ENCODE assay signal across 8 cellular contexts in genomic region chr7:16753932-16754571, GRCh38. TPM values are rescaled to one million over a fixed set of nuclear protein-coding genes. Genes with fewer than 3 reads are reported as not detected.
DNase-seq lines count a peak whose midpoint lies in the region; ATAC-seq and TF ChIP-seq lines count a peak whose summit lies in the region.

No MANE protein-coding gene starts in this region.

- TF ChIP-seq CTCF in GM10248 (IDR thresholded peaks at IDR 0.05; ENCODE audit: control extremely low read depth, extremely low read depth, low read depth, missing control alignments), result no peak
- no peak for TF ChIP-seq CTCF in HL-60 (IDR thresholded peaks at IDR 0.05; ENCODE audit: insufficient read depth, low read length)
- no peak for TF ChIP-seq CTCF in SK-N-SH (IDR thresholded peaks at IDR 0.05)
- no peak for TF ChIP-seq CTCF in dorsolateral prefrontal cortex (IDR thresholded peaks at IDR 0.05 in 54 of 56, conservative IDR thresholded peaks at IDR 0.05 in 2 of 56; ENCODE audit: low read depth in 1 of 56, partially characterized antibody in 56 of 56)
- no peak for TF ChIP-seq CTCF in lung (IDR thresholded peaks at IDR 0.05; ENCODE audit: control extremely low read depth, extremely low read depth)

- POLR2A ChIA-PET in GM10248 (lab: Yijun Ruan, JAX), result no interaction called here
- POLR2A ChIA-PET in SK-N-SH (lab: Yijun Ruan, JAX), result no interaction called here

- no peak for TF ChIP-seq EP300 in SK-N-SH (IDR thresholded peaks at IDR 0.05; ENCODE audit: borderline replicate concordance in 1 of 2, low read depth in 1 of 2, low read length in 1 of 2)

- no peaks in the 10 kb centered on the region for H3K9me2 ChIP-seq in SK-N-SH

- H3K79me2 ChIP-seq in SK-N-SH (ENCODE audit: insufficient read depth), result no peaks in the 10 kb centered on the region

- H3K27me3 ChIP-seq in HL-60 (ENCODE audit: insufficient read depth, poor library complexity, severe bottlenecking) (peaks cover 3% of the 10 kb centered on the region), SK-N-SH (ENCODE audit: insufficient read depth) (no peaks in the 10 kb centered on the region), dorsolateral prefrontal cortex (peaks cover 0 to 17% (median 0%) of the 10 kb centered on the region in 45 donors), lung (ENCODE audit: control insufficient read depth, insufficient read depth) (no peaks in the 10 kb centered on the region), thymus (ENCODE audit: control insufficient read depth, insufficient read depth) (peaks cover 4% of the 10 kb centered on the region)

- H3K36me3 ChIP-seq in SK-N-SH (replicated peaks in 1 of 2; ENCODE audit: control insufficient read depth in 1 of 2, insufficient read depth in 2 of 2, low read length in 1 of 2) (no peaks in the 10 kb centered on the region), lung (ENCODE audit: control insufficient read depth in 2 of 2, insufficient read depth in 2 of 2, low read length in 2 of 2) (no peaks in the 10 kb centered on the region), thymus (ENCODE audit: control insufficient read depth, insufficient read depth) (no peaks in the 10 kb centered on the region)

- DNase-seq in 8988T (peak; percentile 11), GM10248 (ENCODE audit: extremely low spot score) (peak; percentile 19), HL-60 (ENCODE audit: low read depth in 1 of 2, low spot score in 1 of 2) (peak in 1 of 2 experiments; percentile 1), SK-N-SH (peak; percentile 81), dorsolateral prefrontal cortex (peak in 9 of 10 donors; percentile 21 to 55 (median 46)), lung (ENCODE audit: low spot score) (peak; percentile 52), HPDE6-E6E7 (ENCODE audit: extremely low spot score) (no peak)

- CTCF ChIA-PET in GM10248 (lab: Yijun Ruan, JAX) (interaction anchor here (1.3 kb wide), 1 partner anchor 48 kb away, joined by 4 read pairs; no protein-coding TSS in a partner anchor), SK-N-SH (lab: Yijun Ruan, JAX) (interaction anchor here (0.6 to 1.6 kb wide), 7 partner anchors 9 to 267 kb away, joined by 3 to 6 read pairs (median 3); no protein-coding TSS in a partner anchor)

- no peaks in the 10 kb centered on the region for H4K20me1 ChIP-seq in SK-N-SH (ENCODE audit: insufficient read depth)

- WGBS in SK-N-SH (ENCODE audit: low lambda C conversion rate), result 7% methylated on average over 42 of the region's 52 CpGs
- WGBS in lung, 2 donors, result 0 to 1% methylated on average over 52 of the region's 52 CpGs
- 1% methylated on average over 52 of the region's 52 CpGs for WGBS in thymus

- peak; percentile 24 for ATAC-seq in lung (ENCODE audit: insufficient read depth, low FRiP score)

- peaks cover 0 to 14% of the 10 kb centered on the region in 2 experiments; a peak in 2 of 4 replicates for H3K4me1 ChIP-seq in SK-N-SH (ENCODE audit: control insufficient read depth in 1 of 2, insufficient read depth in 2 of 2, low read depth in 1 of 2, low read length in 1 of 2)
- H3K4me1 ChIP-seq in lung (ENCODE audit: control insufficient read depth in 2 of 2, insufficient read depth in 2 of 2, low read length in 2 of 2), result no peaks in the 10 kb centered on the region
- H3K4me1 ChIP-seq in thymus (ENCODE audit: control insufficient read depth, insufficient read depth, low read length), result peaks cover 8% of the 10 kb centered on the region

- peak overlapping the region; percentile 90 for H3K4me2 ChIP-seq in SK-N-SH

- H3K27ac ChIP-seq in HL-60 (replicated peaks) (no peak overlapping the region), SK-N-SH (ENCODE audit: low read depth in 2 of 2, low read length in 1 of 2) (no peak overlapping the region), dorsolateral prefrontal cortex (peak overlapping the region in 54 of 59 donors; percentile 18 to 90 (median 78)), lung (ENCODE audit: low read depth in 1 of 2, low read length in 1 of 2) (peak overlapping the region; percentile 21 to 83), thymus (ENCODE audit: low read depth) (peak overlapping the region; percentile 8)

- H3K4me3 ChIP-seq in HL-60 (replicated peaks; ENCODE audit: insufficient read depth, low read length) (peak overlapping the region; percentile 71), SK-N-SH (ENCODE audit: low read depth in 2 of 2, low read length in 1 of 2) (peak overlapping the region; percentile 68 to 71), dorsolateral prefrontal cortex (peak overlapping the region; percentile 38 to 82 (median 70)), lung (peak overlapping the region; percentile 45), thymus (ENCODE audit: low read length) (peak overlapping the region; percentile 68)

- peak overlapping the region; percentile 79; the same call in 1 of the 2 replicates for H2AFZ ChIP-seq in SK-N-SH (ENCODE audit: low read depth)

- H3K9me3 ChIP-seq in SK-N-SH (no peaks in the 10 kb centered on the region), lung (ENCODE audit: control insufficient read depth in 2 of 2, insufficient read depth in 1 of 2, low read length in 1 of 2) (peaks cover 0 to 1% of the 10 kb centered on the region in 2 donors), thymus (ENCODE audit: control insufficient read depth) (no peaks in the 10 kb centered on the region)

- no peak for TF ChIP-seq RAD21 in SK-N-SH (IDR thresholded peaks at IDR 0.05; ENCODE audit: low read length)

- intact Hi-C loops in dorsolateral prefrontal cortex (cut with DNase I), result no loop called here

- peak overlapping the region; percentile 16; the same call in 1 of the 2 replicates for H3K9ac ChIP-seq in SK-N-SH

- H3F3A ChIP-seq in SK-N-SH (replicated peaks; ENCODE audit: insufficient read depth), result peaks cover 5% of the 10 kb centered on the region

TF ChIP-seq in SK-N-SH, 30 proteins besides CTCF, POLR2A, EP300 and RAD21:
- TF ChIP-seq CHD2 (IDR thresholded peaks at IDR 0.05; ENCODE audit: low read length, partially characterized antibody), result no peak
- TF ChIP-seq MXI1 (IDR thresholded peaks at IDR 0.05; ENCODE audit: low read depth, low read length), result peak; percentile 90

RNA-seq across cellular contexts. Expression of gene TSPAN13, which starts 0.5 kb away (rescaled TPM):
- 0.26 and 0.42 TPM in 2 replicates for polyA plus RNA-seq in SK-N-SH (2012; rRNA removed)
- polyA plus RNA-seq in SK-N-SH (2012; cell fraction: cytosol; rRNA removed), result 0.71 and 0.77 TPM in 2 replicates
- polyA plus RNA-seq in SK-N-SH (2012; cell fraction: nucleus; rRNA removed), result 0.12 and 0.37 TPM in 2 replicates
- 100 to 1,000 TPM in 23 of 120 experiments, 10 to 100 TPM in 97; 24.7 to 129 (median 84.4) TPM for total RNA-seq in dorsolateral prefrontal cortex
- total RNA-seq in lung, result 100 to 1,000 TPM; 125 to 143 TPM
- polyA plus RNA-seq in lung, result 100 to 1,000 TPM in 1 of 2 donors, 10 to 100 TPM in 1; 81.1 to 125 TPM
- polyA plus RNA-seq in thymus, result 51.9 TPM

RNA-seq across cellular contexts. Expression of gene AGR2, which starts 50.7 kb away (rescaled TPM):
- polyA plus RNA-seq in SK-N-SH (2012; rRNA removed), result not detected in 2 replicates
- not detected in 2 replicates for polyA plus RNA-seq in SK-N-SH (2012; cell fraction: cytosol; rRNA removed)
- not detected in 2 replicates for polyA plus RNA-seq in SK-N-SH (2012; cell fraction: nucleus; rRNA removed)
- 1 to 10 TPM in 1 of 120 experiments, under 1 TPM in 3, not detected in 116; 0.53 to 1.1 (median 0.79) TPM for total RNA-seq in dorsolateral prefrontal cortex
- total RNA-seq in lung, result 100 to 1,000 TPM; 248 to 333 TPM
- 100 to 1,000 TPM; 137 to 420 TPM for polyA plus RNA-seq in lung
- polyA plus RNA-seq in thymus, result 4.5 TPM

Comparison
In these comparisons a context has a peak if more than half of its experiments do, and no peak if none do; other contexts are left out.
1. H3K27ac ChIP-seq: peak in dorsolateral prefrontal cortex (54 of 59), lung (2 of 2) and thymus (single experiment); none in HL-60 (single experiment) and SK-N-SH (0 of 2).
2. RNA of gene TSPAN13, which starts 0.5 kb away (polyA plus RNA-seq): 81.1 to 125 TPM in lung and 51.9 TPM in thymus (single experiment); 0.12 to 0.77 TPM in SK-N-SH; every median in the first group is over 10 times any median in the second.
3. RNA of gene AGR2, which starts 50.7 kb away (polyA plus RNA-seq): 137 to 420 TPM in lung; 4.5 TPM in thymus (single experiment) and not detected in SK-N-SH; every median in the first group is over 10 times any median in the second.
4. Peak in every context shown above with its lines, with median percentiles within 50 percentile points of each other: H3K4me3 ChIP-seq.